1 cellular context compared by ENCODE assay signal in genomic region chr1:232630047-232630893, GRCh38.
A peak's percentile ranks its signal among the peaks of the same experiment; 100 is the strongest.
TF ChIP-seq lines count a peak whose summit lies in the region.

Gene SIPA1L2, minus strand, starts transcription at chr1:232630133. Its CDS starts 114,794 bp downstream, at chr1:232515339.

TF ChIP-seq in HEK293, 187 proteins besides CTCF, POLR2A, EP300 and RAD21 (continued from another document and continues in another):
- no peak for TF ChIP-seq ELK4 (IDR thresholded peaks at IDR 0.05; ENCODE audit: borderline replicate concordance, low read depth, low read length)
- TF ChIP-seq GLI4 (tag by site-specific recombination; IDR thresholded peaks at IDR 0.05): no peak
- no peak for TF ChIP-seq ZNF416 (tag by site-specific recombination; IDR thresholded peaks at IDR 0.05)
- TF ChIP-seq ZNF561 (tag by site-specific recombination; IDR thresholded peaks at IDR 0.05; ENCODE audit: borderline replicate concordance): peak; percentile 81; the same call in 1 of the 2 replicates
- TF ChIP-seq PRDM4 (tag by site-specific recombination; IDR thresholded peaks at IDR 0.05): no peak
- no peak for TF ChIP-seq ZNF202 (tag by site-specific recombination; IDR thresholded peaks at IDR 0.05; ENCODE audit: borderline replicate concordance)
- no peak for TF ChIP-seq ZNF404 (tag by site-specific recombination; IDR thresholded peaks at IDR 0.05)
- peak; percentile 62; the same call in 1 of the 2 replicates for TF ChIP-seq HOXD13 (CRISPR knock-in tag; IDR thresholded peaks at IDR 0.05; ENCODE audit: borderline replicate concordance)
- peak; percentile 77; the same call in 1 of the 2 replicates for TF ChIP-seq ZBTB7A (tag by site-specific recombination; IDR thresholded peaks at IDR 0.05; ENCODE audit: low read depth)
- no peak for TF ChIP-seq ZNF514 (tag by site-specific recombination; IDR thresholded peaks at IDR 0.05)
- TF ChIP-seq ZNF2 (tag by site-specific recombination; IDR thresholded peaks at IDR 0.05): peak; percentile 91
- no peak for TF ChIP-seq REPIN1 (tag by site-specific recombination; IDR thresholded peaks at IDR 0.05; ENCODE audit: low read depth)
- peak; percentile 85 for TF ChIP-seq ZNF341 (tag by site-specific recombination; IDR thresholded peaks at IDR 0.05; ENCODE audit: low read depth)
- TF ChIP-seq ZBTB10 (tag by site-specific recombination; IDR thresholded peaks at IDR 0.05): peak; percentile 66
- TF ChIP-seq ZNF24 (tag by site-specific recombination; IDR thresholded peaks at IDR 0.05): 0 out of 2 replicates have a peak, but pooled peaks have one; percentile 68
- TF ChIP-seq ZNF521 (tag by site-specific recombination; IDR thresholded peaks at IDR 0.05): no peak
- no peak for TF ChIP-seq ZNF175 (tag by site-specific recombination; IDR thresholded peaks at IDR 0.05)
- TF ChIP-seq GLIS2 (tag by site-specific recombination; IDR thresholded peaks at IDR 0.05): peak; percentile 97
- no peak for TF ChIP-seq ZNF488 (tag by site-specific recombination; IDR thresholded peaks at IDR 0.05)
- peak; percentile 44 for TF ChIP-seq ZFHX2 (tag by site-specific recombination; conservative IDR thresholded peaks at IDR 0.05)
- no peak for TF ChIP-seq ZNF585B (tag by site-specific recombination; IDR thresholded peaks at IDR 0.05)
- TF ChIP-seq ZNF768 (tag by site-specific recombination; IDR thresholded peaks at IDR 0.05): peak; percentile 52; the same call in 1 of the 2 replicates
- no peak for TF ChIP-seq ZNF214 (tag by site-specific recombination; IDR thresholded peaks at IDR 0.05; ENCODE audit: borderline replicate concordance)
- peak; percentile 58; the same call in 1 of the 2 replicates for TF ChIP-seq ZNF391 (tag by site-specific recombination; IDR thresholded peaks at IDR 0.05; ENCODE audit: borderline replicate concordance, low read depth)
- TF ChIP-seq ZNF664 (tag by site-specific recombination; IDR thresholded peaks at IDR 0.05): no peak
- no peak for TF ChIP-seq ZNF473 (tag by site-specific recombination; IDR thresholded peaks at IDR 0.05)
- peak; percentile 55; the same call in 1 of the 2 replicates for TF ChIP-seq ZFP69B (tag by site-specific recombination; IDR thresholded peaks at IDR 0.05)
- peak; percentile 30; the same call in 1 of the 2 replicates for TF ChIP-seq ZSCAN23 (tag by site-specific recombination; IDR thresholded peaks at IDR 0.05)
- TF ChIP-seq ZNF510 (tag by site-specific recombination; IDR thresholded peaks at IDR 0.05; ENCODE audit: insufficient replicate concordance): no peak
- TF ChIP-seq BCL6B (tag by site-specific recombination; IDR thresholded peaks at IDR 0.05): no peak
- TF ChIP-seq ZBTB21 (tag by site-specific recombination; IDR thresholded peaks at IDR 0.05): peak; percentile 29; the same call in 1 of the 2 replicates
- no peak for TF ChIP-seq ZNF146 (tag by site-specific recombination; IDR thresholded peaks at IDR 0.05)
- TF ChIP-seq ZNF610 (tag by site-specific recombination; IDR thresholded peaks at IDR 0.05; ENCODE audit: borderline replicate concordance): peak; percentile 61
- no peak for TF ChIP-seq ZNF274 (IDR thresholded peaks at IDR 0.05; ENCODE audit: low read length)
- no peak for TF ChIP-seq ZNF274 (tag by site-specific recombination; IDR thresholded peaks at IDR 0.05; ENCODE audit: borderline replicate concordance)
- no peak for TF ChIP-seq ZNF544 (tag by site-specific recombination; IDR thresholded peaks at IDR 0.05)
- peak; percentile 47; the same call in 1 of the 2 replicates for TF ChIP-seq SCRT2 (tag by site-specific recombination; IDR thresholded peaks at IDR 0.05)
- peak; percentile 94 for TF ChIP-seq ZIC2 (tag by site-specific recombination; IDR thresholded peaks at IDR 0.05)
- no peak for TF ChIP-seq ZNF174 (tag by site-specific recombination; IDR thresholded peaks at IDR 0.05)
- TF ChIP-seq ZNF549 (tag by site-specific recombination; IDR thresholded peaks at IDR 0.05): no peak
- TF ChIP-seq BCL11B (tag by site-specific recombination; IDR thresholded peaks at IDR 0.05; ENCODE audit: low read depth): peak; percentile 81; the same call in 1 of the 2 replicates
- 0 out of 2 replicates have a peak, but pooled peaks have one; percentile 11 for TF ChIP-seq OVOL3 (tag by site-specific recombination; IDR thresholded peaks at IDR 0.05)
- TF ChIP-seq ZNF785 (tag by site-specific recombination; IDR thresholded peaks at IDR 0.05): peak; percentile 86
- TF ChIP-seq ZBTB8A (tag by site-specific recombination; IDR thresholded peaks at IDR 0.05): peak; percentile 100
- no peak for TF ChIP-seq ZNF121 (tag by site-specific recombination; IDR thresholded peaks at IDR 0.05)
- no peak for TF ChIP-seq ZBTB49 (tag by site-specific recombination; IDR thresholded peaks at IDR 0.05; ENCODE audit: low read depth)
- peak; percentile 79 for TF ChIP-seq ZNF76 (tag by site-specific recombination; IDR thresholded peaks at IDR 0.05; ENCODE audit: borderline replicate concordance, low read depth)
- TF ChIP-seq ZSCAN30 (tag by site-specific recombination; IDR thresholded peaks at IDR 0.05): peak; percentile 44
- no peak for TF ChIP-seq ZNF558 (tag by site-specific recombination; IDR thresholded peaks at IDR 0.05)
- peak; percentile 70; the same call in 1 of the 2 replicates for TF ChIP-seq ZSCAN5A (tag by site-specific recombination; IDR thresholded peaks at IDR 0.05)
- no peak for TF ChIP-seq ATF2 (tag by site-specific recombination; IDR thresholded peaks at IDR 0.05; ENCODE audit: low read depth)
- no peak for TF ChIP-seq ZNF398 (tag by site-specific recombination; IDR thresholded peaks at IDR 0.05)
- TF ChIP-seq ZNF548 (tag by site-specific recombination; IDR thresholded peaks at IDR 0.05): no peak
